Comparison of ENCODE assay signal across 8 cellular contexts in genomic region chr1:116570358-116571214, GRCh38.
A peak's percentile ranks its signal among the peaks of the same experiment; 100 is the strongest.
DNase-seq lines count a peak whose midpoint lies in the region; ATAC-seq, FAIRE-seq and TF ChIP-seq lines count a peak whose summit lies in the region.

Gene CD58 (minus strand): TSS chr1:116571026. CDS start chr1:116570972, 54 bp downstream.

- H3K27me3 ChIP-seq in mucosa of stomach (ENCODE audit: control insufficient read depth, insufficient read depth, low read length), result no peaks in the 10 kb centered on the region

- peaks cover 23% of the 10 kb centered on the region for H3K4me1 ChIP-seq in mucosa of stomach (ENCODE audit: control insufficient read depth, insufficient read depth, low read length)

- peak within 1 kb of the TSS; percentile 94 for H3K9ac ChIP-seq in mucosa of stomach (ENCODE audit: low read length)

- peak; percentile 79 for ATAC-seq in GM19468 (IDR thresholded peaks at IDR 0.05; ENCODE audit: extremely low read depth, unreplicated experiment)

- DNase-seq in D721Med (ENCODE audit: insufficient read length, low spot score), result peak; percentile 38
- DNase-seq in HS-5 (ENCODE audit: low read depth), result peak; percentile 42
- peak; percentile 93 for DNase-seq in OCI-M1 (lab: John Stamatoyannopoulos, UW)
- DNase-seq in activated T-cell treated with anti-CD3 and anti-CD28 coated beads for 48 hours (ENCODE audit: low read depth), result peak; percentile 86
- peak; percentile 92 to 94 for DNase-seq in erythroblast (lab: John Stamatoyannopoulos, UW)
- DNase-seq in stimulated activated CD8-positive, alpha-beta memory T cell treated with anti-CD3 and anti-CD28 coated beads, Interleukin-7, amount 100 ng/mL, for 1 hour (ENCODE audit: low read depth in 2 of 2), result peak; percentile 59 to 62

- peak within 1 kb of the TSS; percentile 77 for H3K4me3 ChIP-seq in mucosa of stomach (ENCODE audit: low read length)

- peak; percentile 85 for TF ChIP-seq POLR2A in erythroblast (IDR thresholded peaks at IDR 0.05; ENCODE audit: low read length)

- TF ChIP-seq CTCF in D721Med (IDR thresholded peaks at IDR 0.05; ENCODE audit: insufficient read depth, missing control alignments), result peak; percentile 60

- no peaks in the 10 kb centered on the region for H3K9me3 ChIP-seq in mucosa of stomach (ENCODE audit: control insufficient read depth, low read length)

- no peaks in the 10 kb centered on the region for H3K36me3 ChIP-seq in mucosa of stomach (ENCODE audit: control insufficient read depth, insufficient read depth, low read length)

- FAIRE-seq in D721Med (lab: Jason Lieb, UNC), result no peak

Comparison
In these comparisons a context has a peak if more than half of its experiments do, and no peak if none do; other contexts are left out.
1. Peak in every context shown above with its lines: DNase-seq, ATAC-seq and H3K4me3 ChIP-seq.
2. DNase-seq: peak in every context shown above with its lines; median percentile 93 in OCI-M1; 93 in erythroblast; 86 in activated T-cell treated with anti-CD3 and anti-CD28 coated beads for 48 hours; 60 in stimulated activated CD8-positive, alpha-beta memory T cell treated with anti-CD3 and anti-CD28 coated beads, Interleukin-7, amount 100 ng/mL, for 1 hour; 42 in HS-5; 38 in D721Med.